25 cellular contexts compared by ENCODE assay signal in the genomic region with DNA sequence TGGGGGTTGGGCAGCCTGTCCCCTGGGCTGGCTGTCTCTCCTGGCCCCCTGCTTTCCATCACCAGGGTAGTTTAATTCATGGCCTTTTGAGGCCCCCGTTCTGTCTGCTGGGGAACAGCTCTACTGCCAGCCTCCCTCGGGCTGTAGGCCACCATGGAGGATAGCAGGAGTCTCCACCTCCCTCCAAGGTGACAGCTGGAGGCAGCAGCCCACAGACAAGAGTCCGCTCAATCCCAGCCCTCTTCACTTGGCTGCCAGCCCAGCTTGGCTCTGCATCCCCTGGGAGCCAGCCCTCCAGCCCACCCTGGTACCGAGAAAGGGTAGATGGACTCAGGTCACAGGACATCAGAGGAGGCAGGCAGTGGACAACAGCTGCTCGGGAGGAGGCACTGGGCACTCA.
DNase-seq lines count a peak whose midpoint lies in the region; ATAC-seq and TF ChIP-seq lines count a peak whose summit lies in the region.
"Had no signal": no experiment of that assay in that cellular context is flagged by ENCODE, and none has a peak within 500 bp of the region (broad histone marks: within the 10 kb centered on the region; RNA-seq: fewer than 3 reads in every experiment).

No MANE protein-coding gene starts in this region.

- H3K27me3 Mint-ChIP-seq in glutamatergic neuron (ENCODE audit: unreplicated experiment) = peaks cover 6% of the 10 kb centered on the region
- H3K27me3 Mint-ChIP-seq: activated CD4-positive, alpha-beta memory T cell treated with anti-CD3 and anti-CD28 coated beads for 36 hours had no signal

- H3K36me3 ChIP-seq in body of pancreas (replicated peaks in 1 of 2; ENCODE audit: insufficient read depth in 1 of 2, low read depth in 2 of 2) = no peaks in the 10 kb centered on the region
- H3K36me3 ChIP-seq: breast epithelium, HAP-1, left lung, right lobe of liver, upper lobe of right lung had no signal

- H3K4me3 ChIP-seq in body of pancreas = no peak overlapping the region
- H3K4me3 ChIP-seq: breast epithelium, HAP-1, left lung, right lobe of liver, SK-N-MC, upper lobe of right lung had no signal

- H3K27me3 ChIP-seq in body of pancreas = no peaks in the 10 kb centered on the region
- H3K27me3 ChIP-seq: right lobe of liver, upper lobe of right lung had no signal

- ATAC-seq in body of pancreas (no peak), GM19463 (IDR thresholded peaks at IDR 0.05; ENCODE audit: unreplicated experiment) (no peak)
- ATAC-seq: left lung; right lobe of liver; stimulated activated naive B cell treated with anti-CD40 and anti-IgM and Interleukin-4, amounts not matched to agents 10 μg/mL and 1 μg/mL and 100 μg/mL, for 72 hours; upper lobe of right lung had no signal

- H3K9me3 ChIP-seq in body of pancreas = no peaks in the 10 kb centered on the region
- H3K9me3 ChIP-seq: breast epithelium, HAP-1, left lung, right lobe of liver, upper lobe of right lung had no signal

- WGBS in body of pancreas, 2 donors = 58 to 59% methylated on average over 2 to 5 of the region's 5 CpGs

- peak; percentile 20 for DNase-seq in DMS153 (lab: John Stamatoyannopoulos, UW)
- peak; percentile 74 for DNase-seq in NCI-H1105 treated with DMSO at 0.1 percent for 48 hours (lab: John Stamatoyannopoulos, UW)
- peak; percentile 85 to 92 for DNase-seq in NCI-H524 (lab: John Stamatoyannopoulos, UW)
- peak; percentile 21 for DNase-seq in glutamatergic neuron
- DNase-seq in body of pancreas = no peak
- no peak for DNase-seq in NAMALWA (ENCODE audit: low spot score)
- DNase-seq: activated CD4-positive, alpha-beta memory T cell treated with anti-CD3 and anti-CD28 coated beads for 36 hours; activated CD4-positive, CD25-positive, alpha-beta regulatory T cell treated with anti-CD3 and anti-CD28 coated beads, Interleukin-2, amount 50 U/mL, for 72 hours; activated CD8-positive, alpha-beta memory T cell treated with anti-CD3 and anti-CD28 coated beads, Interleukin-2, amount 50 U/mL, for 4 hours; activated naive CD4-positive, alpha-beta T cell treated with anti-CD3 and anti-CD28 coated beads, Interleukin-2, amount 10 ng/mL, durations not matched to agents 7 days and 5 days; CD4-positive, CD25-positive, alpha-beta regulatory T cell; hypothalamus; immature natural killer cell; left lung; mesenchymal stem cell; NCI-H526; right lobe of liver; stimulated activated CD4-positive, alpha-beta T cell treated with anti-CD3 and anti-CD28 coated beads, Interleukin-12 subunit alpha, Interleukin-12 subunit beta, amount 100 ng/mL, for 4 hours; stimulated activated naive B cell treated with anti-CD40 and anti-IgM and Interleukin-4, amounts not matched to agents 10 μg/mL and 1 μg/mL and 100 μg/mL, for 72 hours; T-helper 2 cell; upper lobe of right lung had no signal

- TF ChIP-seq POLR2A in body of pancreas (IDR thresholded peaks at IDR 0.05) = no peak

- H3K36me3 Mint-ChIP-seq in glutamatergic neuron (ENCODE audit: unreplicated experiment) = peaks cover 7% of the 10 kb centered on the region
- H3K36me3 Mint-ChIP-seq: CD4-positive, CD25-positive, alpha-beta regulatory T cell; immature natural killer cell; stimulated activated naive B cell treated with anti-CD40 and anti-IgM and Interleukin-4, amounts not matched to agents 10 μg/mL and 1 μg/mL and 100 μg/mL, for 72 hours had no signal

- H3K27ac Mint-ChIP-seq in glutamatergic neuron (ENCODE audit: unreplicated experiment) = no peak overlapping the region
- H3K27ac Mint-ChIP-seq: activated CD4-positive, alpha-beta memory T cell treated with anti-CD3 and anti-CD28 coated beads for 36 hours; activated naive CD4-positive, alpha-beta T cell treated with anti-CD3 and anti-CD28 coated beads, Interleukin-2, amount 10 ng/mL, durations not matched to agents 7 days and 5 days; CD4-positive, CD25-positive, alpha-beta regulatory T cell; stimulated activated naive B cell treated with anti-CD40 and anti-IgM and Interleukin-4, amounts not matched to agents 10 μg/mL and 1 μg/mL and 100 μg/mL, for 72 hours had no signal

- no peak overlapping the region for H3K4me3 Mint-ChIP-seq in glutamatergic neuron (ENCODE audit: unreplicated experiment)
- H3K4me3 Mint-ChIP-seq: activated CD4-positive, alpha-beta memory T cell treated with anti-CD3 and anti-CD28 coated beads for 36 hours; activated naive CD4-positive, alpha-beta T cell treated with anti-CD3 and anti-CD28 coated beads, Interleukin-2, amount 10 ng/mL, durations not matched to agents 7 days and 5 days; CD4-positive, CD25-positive, alpha-beta regulatory T cell; immature natural killer cell; stimulated activated naive B cell treated with anti-CD40 and anti-IgM and Interleukin-4, amounts not matched to agents 10 μg/mL and 1 μg/mL and 100 μg/mL, for 72 hours had no signal

- no peak for TF ChIP-seq CTCF in glutamatergic neuron (IDR thresholded peaks at IDR 0.05; ENCODE audit: partially characterized antibody, unreplicated experiment)
- no peak for TF ChIP-seq CTCF in body of pancreas (IDR thresholded peaks at IDR 0.05)

- intact Hi-C loops in body of pancreas (cut with DNase I) = no loop called here

- no peak overlapping the region for H3K27ac ChIP-seq in body of pancreas
- H3K27ac ChIP-seq: breast epithelium, left lung, right lobe of liver, SK-N-MC, upper lobe of right lung had no signal

- H3K4me1 Mint-ChIP-seq in glutamatergic neuron (ENCODE audit: low read depth, unreplicated experiment) = no peaks in the 10 kb centered on the region
- H3K4me1 Mint-ChIP-seq: stimulated activated naive B cell treated with anti-CD40 and anti-IgM and Interleukin-4, amounts not matched to agents 10 μg/mL and 1 μg/mL and 100 μg/mL, for 72 hours had no signal

- peaks cover 1% of the 10 kb centered on the region for H3K9me3 Mint-ChIP-seq in glutamatergic neuron (ENCODE audit: unreplicated experiment)
- H3K9me3 Mint-ChIP-seq: immature natural killer cell had no signal

- no peaks in the 10 kb centered on the region for H3K4me1 ChIP-seq in body of pancreas
- H3K4me1 ChIP-seq: breast epithelium, HAP-1, left lung, right lobe of liver, upper lobe of right lung had no signal

Comparison
In these comparisons a context has a peak if more than half of its experiments do, and no peak if none do; other contexts are left out.
1. DNase-seq: peak in DMS153 (single experiment), NCI-H1105 treated with DMSO at 0.1 percent for 48 hours (single experiment), NCI-H524 (2 of 2) and glutamatergic neuron (single experiment); none in body of pancreas (0 of 4) and NAMALWA (single experiment).